ENCODE assay signal across 12 cellular contexts in the genomic region with DNA sequence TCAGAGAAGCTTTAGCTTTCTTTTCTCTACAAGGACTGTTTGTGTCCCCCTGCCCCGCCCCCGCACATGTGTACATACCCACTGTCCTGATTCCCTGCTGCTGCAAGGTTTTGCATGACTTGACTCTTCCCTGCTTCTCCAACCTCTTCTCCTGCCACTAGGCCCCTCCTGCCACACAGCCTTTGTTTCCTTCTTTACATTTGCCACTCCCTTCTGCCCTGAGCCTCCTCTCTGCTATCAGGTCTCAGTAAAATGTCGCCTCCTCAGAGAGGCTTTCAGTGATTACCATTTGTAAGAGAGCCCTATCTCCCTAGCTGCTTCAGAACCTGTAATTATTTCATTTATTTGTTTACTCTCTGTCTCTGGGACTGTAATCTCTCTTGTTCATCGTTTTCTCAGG. TPM values are rescaled to one million over a fixed set of nuclear protein-coding genes. Genes with fewer than 3 reads are reported as not detected.
A peak's percentile ranks its signal among the peaks of the same experiment; 100 is the strongest.
DNase-seq lines count a peak whose midpoint lies in the region; ATAC-seq and TF ChIP-seq lines count a peak whose summit lies in the region.
"Had no signal": no experiment of that assay in that cellular context is flagged by ENCODE, and none has a peak within 500 bp of the region (broad histone marks: within the 10 kb centered on the region; RNA-seq: fewer than 3 reads in every experiment).

No MANE protein-coding gene starts in this region.

- peaks cover 38% of the 10 kb centered on the region for H3K4me1 Mint-ChIP-seq in mesothelial cell of epicardium
- H3K4me1 Mint-ChIP-seq: naive thymus-derived CD4-positive, alpha-beta T cell had no signal

- peaks cover 23% of the 10 kb centered on the region for H3K36me3 Mint-ChIP-seq in mesothelial cell of epicardium

- no peaks in the 10 kb centered on the region for H3K27me3 ChIP-seq in HAP-1 (ENCODE audit: low read depth)
- no peaks in the 10 kb centered on the region for H3K27me3 ChIP-seq in RWPE2 (ENCODE audit: insufficient read depth, poor library complexity, severe bottlenecking)

- no peak overlapping the region for H3K4me3 Mint-ChIP-seq in mesothelial cell of epicardium
- H3K4me3 Mint-ChIP-seq: naive thymus-derived CD4-positive, alpha-beta T cell had no signal

- in situ Hi-C loops in HAP-1 (cut with MboI; ENCODE audit: low sequenced_read_pairs): no loop called here

- DNase-seq in HAP-1 (ENCODE audit: low spot score in 2 of 2) (peak; percentile 23 to 57), NCI-H187 (lab: John Stamatoyannopoulos, UW) (peak; percentile 73 to 94), RWPE2 (ENCODE audit: low spot score) (peak; percentile 78), mesothelial cell of epicardium (ENCODE audit: low spot score in 2 of 2, unreplicated experiment in 2 of 2) (no peak), NCI-H1694 (lab: John Stamatoyannopoulos, UW) (no peak), SHP77 treated with DMSO at 0.1 percent for 48 hours (lab: John Stamatoyannopoulos, UW) (no peak)
- DNase-seq: C1 segment of cervical spinal cord; MV-4-11; naive thymus-derived CD4-positive, alpha-beta T cell; stimulated activated CD4-positive, alpha-beta T cell treated with anti-CD3 and anti-CD28 coated beads, Interleukin-4, amount 100 ng/mL, for 1 hour had no signal

- peaks cover 6% of the 10 kb centered on the region for H3K4me1 ChIP-seq in HAP-1
- H3K4me1 ChIP-seq in RWPE2 (ENCODE audit: insufficient read depth, poor library complexity, severe bottlenecking): no peaks in the 10 kb centered on the region

- no peak overlapping the region for H3K27ac ChIP-seq in RWPE2 (ENCODE audit: poor library complexity, severe bottlenecking)

- no peaks in the 10 kb centered on the region for H3K9me3 Mint-ChIP-seq in mesothelial cell of epicardium
- H3K9me3 Mint-ChIP-seq: naive thymus-derived CD4-positive, alpha-beta T cell had no signal

- H3K4me3 ChIP-seq in HAP-1 (no peak overlapping the region), RWPE2 (ENCODE audit: severe bottlenecking) (no peak overlapping the region)

- no peak for TF ChIP-seq CTCF in RWPE2 (IDR thresholded peaks at IDR 0.05; ENCODE audit: poor library complexity, severe bottlenecking)
- TF ChIP-seq CTCF in mesothelial cell of epicardium (IDR thresholded peaks at IDR 0.05; ENCODE audit: unreplicated experiment): no peak

- H3K9me3 ChIP-seq in HAP-1 (no peaks in the 10 kb centered on the region), RWPE2 (ENCODE audit: severe bottlenecking) (no peaks in the 10 kb centered on the region)

- H3K27ac Mint-ChIP-seq in mesothelial cell of epicardium: peak overlapping the region; percentile 51
- H3K27ac Mint-ChIP-seq: naive thymus-derived CD4-positive, alpha-beta T cell had no signal

- ATAC-seq in RWPE2 (ENCODE audit: low read depth) (no peak), HG03354 (IDR thresholded peaks at IDR 0.05; ENCODE audit: poor library complexity, severe bottlenecking, unreplicated experiment) (no peak)
- ATAC-seq: activated CD4-positive, CD25-positive, alpha-beta regulatory T cell treated with anti-CD3 and anti-CD28 coated beads, Interleukin-2, amount 50 U/mL, for 24 hours; naive thymus-derived CD4-positive, alpha-beta T cell had no signal

- H3K36me3 ChIP-seq in HAP-1 (replicated peaks): peaks cover 8% of the 10 kb centered on the region
- peaks cover 26% of the 10 kb centered on the region for H3K36me3 ChIP-seq in RWPE2 (ENCODE audit: low read depth)

- no peaks in the 10 kb centered on the region for H3K27me3 Mint-ChIP-seq in mesothelial cell of epicardium (ENCODE audit: low read depth)
- H3K27me3 Mint-ChIP-seq: naive thymus-derived CD4-positive, alpha-beta T cell had no signal

RNA-seq across cellular contexts. Expression of gene VSTM2L, which starts 56.4 kb away (rescaled TPM):
- 30.9 to 35.9 TPM (median 31.9 TPM) in 3 replicates for total RNA-seq in mesothelial cell of epicardium

Comparison
In these comparisons a context has a peak if more than half of its experiments do, and no peak if none do; other contexts are left out.
1. DNase-seq: peak in HAP-1 (2 of 2), NCI-H187 (2 of 2) and RWPE2 (single experiment); none in mesothelial cell of epicardium (0 of 2), NCI-H1694 (single experiment) and SHP77 treated with DMSO at 0.1 percent for 48 hours (single experiment).